In the genomic region with DNA sequence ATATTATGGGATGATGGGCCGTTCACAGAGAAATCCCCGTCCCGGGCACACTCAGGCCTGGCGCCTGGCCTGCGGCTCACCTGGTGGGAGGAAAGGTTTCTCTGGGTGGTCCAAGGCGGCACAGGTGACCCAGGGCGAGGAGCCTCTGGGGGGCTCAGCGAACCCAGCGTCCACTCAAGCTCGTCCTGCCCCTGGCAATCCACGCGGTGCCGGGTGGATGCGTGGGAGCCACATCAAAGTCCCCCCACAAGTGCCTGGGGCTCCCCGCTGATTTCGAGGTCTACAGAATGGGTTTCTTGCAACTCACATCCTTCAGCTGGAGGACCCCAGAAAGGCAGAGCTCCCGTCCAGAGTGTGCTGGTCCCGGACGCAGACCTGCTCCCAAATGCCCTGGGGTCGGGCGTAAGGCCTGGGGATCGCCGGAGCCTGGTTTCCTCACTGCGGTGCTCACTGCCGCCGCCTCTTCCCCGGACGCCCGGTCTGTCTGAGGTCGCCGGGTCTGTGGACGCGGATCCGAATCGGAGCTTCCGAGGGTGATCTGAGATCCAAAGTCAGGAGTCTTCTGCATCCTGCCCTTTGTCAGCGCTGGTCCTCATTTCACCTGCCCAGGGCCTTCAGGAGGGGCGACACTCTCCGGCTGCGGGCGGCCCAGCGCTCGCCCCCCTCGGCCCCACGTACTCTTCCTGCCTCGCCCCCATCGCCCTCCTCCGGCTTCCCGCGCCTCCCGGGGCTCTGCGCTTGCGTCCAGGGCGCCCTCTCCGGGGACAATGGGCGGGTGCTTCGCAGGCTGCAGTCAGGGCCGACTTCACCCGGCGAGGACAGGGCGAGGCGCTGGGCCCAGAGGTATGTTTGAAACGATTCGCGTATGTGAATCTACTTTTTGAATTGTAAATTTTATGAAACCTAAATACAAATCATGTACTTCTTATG, we compare ENCODE assay signal across 8 cellular contexts. TPM values are rescaled to one million over a fixed set of nuclear protein-coding genes. Genes with fewer than 3 reads are reported as not detected.
A peak's percentile ranks its signal among the peaks of the same experiment; 100 is the strongest.
DNase-seq lines count a peak whose midpoint lies in the region; ATAC-seq and TF ChIP-seq lines count a peak whose summit lies in the region.

No MANE protein-coding gene starts in this region.

- TF ChIP-seq CTCF in dorsolateral prefrontal cortex (IDR thresholded peaks at IDR 0.05 in 54 of 56, conservative IDR thresholded peaks at IDR 0.05 in 2 of 56; ENCODE audit: low read depth in 1 of 56, partially characterized antibody in 56 of 56), result peak in 14 of 56 donors; percentile 8 to 34 (median 18)
- TF ChIP-seq CTCF in PC-9 (conservative IDR thresholded peaks at IDR 0.05), result no peak

- no peak overlapping the region for H3K4me2 ChIP-seq in PC-9

- no peaks in the 10 kb centered on the region for H3K4me1 ChIP-seq in PC-9 (replicated peaks; ENCODE audit: insufficient read depth)

- no peaks in the 10 kb centered on the region for H3K36me3 ChIP-seq in PC-9 (ENCODE audit: low read depth)

- H3K27ac ChIP-seq in dorsolateral prefrontal cortex (peak overlapping the region in 7 of 59 donors; percentile 13 to 64 (median 49)), PC-9 (no peak overlapping the region)

- intact Hi-C loops in activated CD4-positive, alpha-beta T cell treated with anti-CD3 and anti-CD28 coated beads for 36 hours (cut with DNase I, micrococcal nuclease), result loop anchor here in 1 of 2 experiments (1.0 kb wide), 1 partner anchor 29 kb away; no protein-coding TSS in a partner anchor
- intact Hi-C loops in dorsolateral prefrontal cortex (cut with DNase I), result no loop called here
- intact Hi-C loops in PC-9 (cut with micrococcal nuclease; ENCODE audit: unreplicated experiment), result no loop called here

- H3K4me3 ChIP-seq in dorsolateral prefrontal cortex (peak overlapping the region in 57 of 59 donors; percentile 7 to 65 (median 46)), PC-9 (no peak overlapping the region)

- H3F3A ChIP-seq in PC-9 (ENCODE audit: insufficient read depth, low read depth), result no peaks in the 10 kb centered on the region

- no peaks in the 10 kb centered on the region for H3K36me3 Mint-ChIP-seq in activated CD4-positive, alpha-beta T cell treated with anti-CD3 and anti-CD28 coated beads for 36 hours (ENCODE audit: low read depth)
- no peaks in the 10 kb centered on the region for H3K36me3 Mint-ChIP-seq in memory B cell

- H3K79me2 ChIP-seq in PC-9 (ENCODE audit: low read depth), result no peaks in the 10 kb centered on the region

- no peaks in the 10 kb centered on the region for H4K20me1 ChIP-seq in PC-9 (ENCODE audit: insufficient read depth)

- no peaks in the 10 kb centered on the region for H3K9me3 Mint-ChIP-seq in activated CD4-positive, alpha-beta T cell treated with anti-CD3 and anti-CD28 coated beads for 36 hours (ENCODE audit: low read depth)
- no peaks in the 10 kb centered on the region for H3K9me3 Mint-ChIP-seq in memory B cell

- CTCF ChIA-PET in activated CD4-positive, alpha-beta T cell treated with anti-CD3 and anti-CD28 coated beads for 36 hours (lab: Charles Lee), result interaction anchor here (0.6 kb wide), 1 partner anchor 20 kb away, joined by 3 read pairs; no protein-coding TSS in a partner anchor
- CTCF ChIA-PET in PC-9 (lab: Charles Lee), result no interaction called here

- no peaks in the 10 kb centered on the region for H3K9me2 ChIP-seq in PC-9 (ENCODE audit: insufficient read depth)

- H3K27me3 ChIP-seq in dorsolateral prefrontal cortex, result peaks cover 0 to 17% (median 4%) of the 10 kb centered on the region in 45 donors
- H3K27me3 ChIP-seq in PC-9 (ENCODE audit: insufficient read depth, low read depth), result peaks cover 4% of the 10 kb centered on the region; the same call in 1 of the 2 replicates

- H3K9me3 ChIP-seq in PC-9 (ENCODE audit: insufficient read depth, low read depth), result no peaks in the 10 kb centered on the region; the same call in 1 of the 2 replicates

- POLR2A ChIA-PET in activated CD4-positive, alpha-beta T cell treated with anti-CD3 and anti-CD28 coated beads for 36 hours (lab: Charles Lee), result interaction anchor here (0.5 to 0.6 kb wide), 2 partner anchors 78 to 1311 kb away, joined by 3 read pairs; no protein-coding TSS in a partner anchor
- POLR2A ChIA-PET in PC-9 (lab: Charles Lee; ENCODE audit: unreplicated experiment), result no interaction called here

- no TSS peak for BruUV-seq in PC-9 (replicated peaks; lab: Mats Ljungman, UMichigan)

- TF ChIP-seq POLR2A in GM18505 (IDR thresholded peaks at IDR 0.05; ENCODE audit: borderline replicate concordance, extremely low read depth, insufficient read depth, insufficient read length), result peak; percentile 66

- no peak overlapping the region for H2AFZ ChIP-seq in PC-9

- H3K27me3 Mint-ChIP-seq in activated CD4-positive, alpha-beta T cell treated with anti-CD3 and anti-CD28 coated beads for 36 hours, result no peaks in the 10 kb centered on the region
- no peaks in the 10 kb centered on the region for H3K27me3 Mint-ChIP-seq in memory B cell

- peaks cover 13% of the 10 kb centered on the region for H3K4me1 Mint-ChIP-seq in activated CD4-positive, alpha-beta T cell treated with anti-CD3 and anti-CD28 coated beads for 36 hours
- peaks cover 14% of the 10 kb centered on the region for H3K4me1 Mint-ChIP-seq in memory B cell

- DNase-seq in activated CD4-positive, alpha-beta T cell treated with anti-CD3 and anti-CD28 coated beads for 36 hours, result peak; percentile 82
- DNase-seq in dorsolateral prefrontal cortex, result peak in 3 of 10 donors; percentile 20 to 54 (median 51)
- DNase-seq in memory B cell (ENCODE audit: low spot score in 2 of 2), result peak; percentile 40 to 47
- DNase-seq in stimulated activated CD8-positive, alpha-beta memory T cell treated with anti-CD3 and anti-CD28 coated beads, Interleukin-15, amount 100 ng/mL, for 1 hour (ENCODE audit: low read depth), result peak; percentile 49
- no peak for DNase-seq in PC-9
- DNase-seq in GDM1 (lab: John Stamatoyannopoulos, UW), result no peak

- H3K4me3 Mint-ChIP-seq in activated CD4-positive, alpha-beta T cell treated with anti-CD3 and anti-CD28 coated beads for 36 hours, result peak overlapping the region; percentile 57
- H3K4me3 Mint-ChIP-seq in memory B cell, result peak overlapping the region; percentile 74

- ATAC-seq in GM18505 (IDR thresholded peaks at IDR 0.05; ENCODE audit: unreplicated experiment) (peak; percentile 82), HG03064 (IDR thresholded peaks at IDR 0.05; ENCODE audit: low read depth, unreplicated experiment) (peak; percentile 65), memory B cell (ENCODE audit: low read depth) (peak; percentile 60)
- peak; percentile 95 for ATAC-seq in activated CD4-positive, alpha-beta T cell treated with anti-CD3 and anti-CD28 coated beads for 36 hours

- H3K27ac Mint-ChIP-seq in activated CD4-positive, alpha-beta T cell treated with anti-CD3 and anti-CD28 coated beads for 36 hours, result peak overlapping the region; percentile 31
- H3K27ac Mint-ChIP-seq in memory B cell, result no peak overlapping the region

RNA-seq across cellular contexts. Expression of a gene that starts 20.0 kb away (rescaled TPM):
- total RNA-seq in activated CD4-positive, alpha-beta T cell treated with anti-CD3 and anti-CD28 coated beads for 36 hours, result 10 to 100 TPM; 29.6 to 33.8 TPM
- total RNA-seq in dorsolateral prefrontal cortex (10 to 100 TPM; 28.4 to 67.4 (median 44.5) TPM), PC-9 (2021) (63.9 and 72.2 TPM in 2 replicates)

Comparison
In these comparisons a context has a peak if more than half of its experiments do, and no peak if none do; other contexts are left out.
1. DNase-seq: peak in activated CD4-positive, alpha-beta T cell treated with anti-CD3 and anti-CD28 coated beads for 36 hours (single experiment), memory B cell (2 of 2) and stimulated activated CD8-positive, alpha-beta memory T cell treated with anti-CD3 and anti-CD28 coated beads, Interleukin-15, amount 100 ng/mL, for 1 hour (single experiment); none in PC-9 (0 of 2) and GDM1 (single experiment).
2. Peak in every context shown above with its lines, with median percentiles within 50 percentile points of each other: ATAC-seq.